Comparison of ENCODE assay signal across 19 cellular contexts in genomic region chr17:1732241-1733046, GRCh38. TPM values are rescaled to one million over a fixed set of nuclear protein-coding genes. Genes with fewer than 3 reads are reported as not detected.
"Had no signal": no experiment of that assay in that cellular context is flagged by ENCODE, and none has a peak within 500 bp of the region (broad histone marks: within the 10 kb centered on the region; RNA-seq: fewer than 3 reads in every experiment).

No MANE protein-coding gene starts in this region.

- ATAC-seq: activated CD4-positive, alpha-beta T cell treated with anti-CD3 and anti-CD28 coated beads for 36 hours; activated CD8-positive, alpha-beta T cell treated with anti-CD3 and anti-CD28 coated beads for 36 hours; effector memory CD8-positive, alpha-beta T cell; heart right ventricle; left colon; lower lobe of right lung had no signal

- H3K4me3 ChIP-seq: heart right ventricle, lower lobe of right lung, tibial nerve had no signal

- H3K9me3 Mint-ChIP-seq: activated CD8-positive, alpha-beta T cell treated with anti-CD3 and anti-CD28 coated beads for 36 hours; activated naive CD8-positive, alpha-beta T cell treated with anti-CD3 and anti-CD28 coated beads for 36 hours; effector memory CD8-positive, alpha-beta T cell; T-helper 1 cell treated with Interleukin-12 subunit alpha and Interleukin-12 subunit beta and Interleukin-4 antibody, amounts not matched to agents 30 μg/mL and 1 μg/mL, for 36 hours had no signal

- H3K27ac ChIP-seq: epithelial cell of prostate, lower lobe of right lung, parathyroid adenoma, WERI-Rb-1 had no signal

- H3K27me3 ChIP-seq: heart right ventricle, tibial nerve had no signal

- H3K9me3 ChIP-seq: heart right ventricle, lower lobe of right lung, tibial nerve had no signal

- DNase-seq: activated CD4-positive, alpha-beta T cell treated with anti-CD3 and anti-CD28 coated beads for 36 hours; activated CD8-positive, alpha-beta T cell treated with anti-CD3 and anti-CD28 coated beads for 36 hours; activated gamma-delta T cell treated with Interleukin-2 at 50 U/mL for 16 hours; activated naive CD8-positive, alpha-beta T cell treated with anti-CD3 and anti-CD28 coated beads for 36 hours; activated T-cell treated with anti-CD3 and anti-CD28 coated beads, Interleukin-2, amount 50 U/mL, for 48 hours; anterior cingulate cortex; dermis blood vessel endothelial cell; effector memory CD8-positive, alpha-beta T cell; heart right ventricle; left colon; lower lobe of right lung; midbrain; stimulated activated naive CD4-positive, alpha-beta T cell; WERI-Rb-1 had no signal

- FAIRE-seq: frontal cortex had no signal

- H3K9ac ChIP-seq: parathyroid adenoma had no signal

- H3K4me3 Mint-ChIP-seq: activated CD4-positive, alpha-beta T cell treated with anti-CD3 and anti-CD28 coated beads for 36 hours; activated CD8-positive, alpha-beta T cell treated with anti-CD3 and anti-CD28 coated beads for 36 hours; activated naive CD8-positive, alpha-beta T cell treated with anti-CD3 and anti-CD28 coated beads for 36 hours; effector memory CD8-positive, alpha-beta T cell; T-helper 1 cell treated with Interleukin-12 subunit alpha and Interleukin-12 subunit beta and Interleukin-4 antibody, amounts not matched to agents 30 μg/mL and 1 μg/mL, for 36 hours had no signal

- H3K27me3 Mint-ChIP-seq: activated CD4-positive, alpha-beta T cell treated with anti-CD3 and anti-CD28 coated beads for 36 hours; activated CD8-positive, alpha-beta T cell treated with anti-CD3 and anti-CD28 coated beads for 36 hours; activated naive CD8-positive, alpha-beta T cell treated with anti-CD3 and anti-CD28 coated beads for 36 hours; effector memory CD8-positive, alpha-beta T cell had no signal

- H3K27ac Mint-ChIP-seq: activated CD4-positive, alpha-beta T cell treated with anti-CD3 and anti-CD28 coated beads for 36 hours; activated CD8-positive, alpha-beta T cell treated with anti-CD3 and anti-CD28 coated beads for 36 hours; activated naive CD8-positive, alpha-beta T cell treated with anti-CD3 and anti-CD28 coated beads for 36 hours; effector memory CD8-positive, alpha-beta T cell; T-helper 1 cell treated with Interleukin-12 subunit alpha and Interleukin-12 subunit beta and Interleukin-4 antibody, amounts not matched to agents 30 μg/mL and 1 μg/mL, for 36 hours had no signal

- H3K4me1 ChIP-seq: parathyroid adenoma had no signal

- H2AFZ ChIP-seq: parathyroid adenoma had no signal

RNA-seq across cellular contexts. Expression of gene SERPINF2, which starts 10.2 kb away (rescaled TPM):
- total RNA-seq: frontal cortex had no signal

RNA-seq across cellular contexts. Expression of gene SERPINF1, which starts 29.4 kb away (rescaled TPM):
- total RNA-seq: dermis blood vessel endothelial cell had no signal
